Comparison of ENCODE assay signal across 1 cellular context in the genomic region with DNA sequence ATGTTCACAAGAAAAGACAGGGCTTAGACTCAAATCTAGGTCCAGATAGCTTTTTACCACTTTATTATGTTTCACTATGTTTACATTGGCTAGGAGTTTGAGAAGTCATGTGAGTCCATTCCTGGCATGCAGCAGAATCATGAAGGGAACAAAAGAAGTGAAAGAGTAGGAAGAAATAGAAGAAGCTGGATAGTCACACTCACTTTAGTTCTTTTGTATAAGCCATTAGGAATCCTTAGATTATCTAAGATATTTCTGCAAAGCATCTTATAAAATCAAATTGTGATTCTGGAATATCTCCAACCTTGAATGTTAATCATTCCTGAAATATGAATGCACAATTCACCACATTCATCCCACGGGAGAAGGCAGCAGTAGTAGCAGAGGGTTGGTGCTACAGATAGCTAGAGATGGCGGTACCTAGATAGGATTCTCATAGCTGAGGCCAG.
TF ChIP-seq lines count a peak whose summit lies in the region.

No MANE protein-coding gene starts in this region.

TF ChIP-seq in IMR-90, 13 proteins besides CTCF, POLR2A, EP300 and RAD21 (continued from another document):
- TF ChIP-seq BHLHE40 (IDR thresholded peaks at IDR 0.05; ENCODE audit: low read depth, low read length), result peak; percentile 75
- no peak for TF ChIP-seq FOS (IDR thresholded peaks at IDR 0.05; ENCODE audit: low read depth, low read length)
- no peak for TF ChIP-seq MXI1 (IDR thresholded peaks at IDR 0.05; ENCODE audit: borderline replicate concordance, low read depth, low read length)
- no peak for TF ChIP-seq SMC3 (IDR thresholded peaks at IDR 0.05; ENCODE audit: low read depth, low read length)
